Comparison of ENCODE assay signal across 11 cellular contexts in the genomic region with DNA sequence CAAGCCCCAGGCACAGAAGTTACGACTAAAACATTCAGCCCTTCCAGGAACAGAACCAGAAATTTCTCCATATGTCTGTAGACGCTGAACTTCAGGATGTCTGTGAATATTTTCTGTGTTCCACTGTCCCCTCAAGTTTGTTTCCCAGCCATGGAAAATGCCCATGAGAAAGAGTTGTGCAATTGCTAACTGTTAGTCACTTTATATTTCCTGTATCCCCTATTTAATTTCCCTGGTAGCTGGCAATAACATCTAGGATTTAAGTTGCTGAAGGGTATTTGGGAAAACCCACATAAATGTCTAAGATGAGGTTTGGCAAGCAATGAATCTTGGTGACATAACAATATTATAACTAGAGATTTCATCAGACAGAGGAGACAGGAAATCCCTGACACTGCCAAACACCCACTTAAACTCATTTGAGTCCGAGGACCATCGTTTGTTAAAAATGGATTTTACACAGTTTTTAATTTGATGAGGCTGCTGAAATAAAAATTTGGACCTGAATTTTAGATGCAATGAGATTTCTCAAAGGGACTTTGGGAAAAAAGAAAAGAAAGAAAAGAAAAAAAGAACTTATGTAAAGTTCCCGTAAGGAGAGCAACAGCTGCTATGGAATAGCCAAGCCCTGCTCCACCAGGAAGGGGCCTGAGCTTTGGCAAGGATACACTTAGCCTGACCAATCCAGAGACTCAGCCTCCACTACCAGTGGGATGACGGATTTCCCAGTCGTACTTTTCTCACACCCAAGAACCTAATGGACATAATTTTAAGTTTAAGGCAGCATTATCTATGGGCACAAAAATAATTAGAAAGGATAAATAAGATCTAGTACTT. TPM values are rescaled to one million over a fixed set of nuclear protein-coding genes. Genes with fewer than 3 reads are reported as not detected.
DNase-seq lines count a peak whose midpoint lies in the region; ATAC-seq and TF ChIP-seq lines count a peak whose summit lies in the region.
"Had no signal": no experiment of that assay in that cellular context is flagged by ENCODE, and none has a peak within 500 bp of the region (broad histone marks: within the 10 kb centered on the region; RNA-seq: fewer than 3 reads in every experiment).

No MANE protein-coding gene starts in this region.

- H3K4me1 ChIP-seq in left ventricle myocardium inferior: peaks cover 14% of the 10 kb centered on the region

- peak; percentile 96 for DNase-seq in HT1080 (ENCODE audit: low read depth)
- no peak for DNase-seq in activated naive CD8-positive, alpha-beta T cell treated with anti-CD3 and anti-CD28 coated beads for 36 hours
- DNase-seq in left ventricle myocardium inferior: peak; percentile 36
- peak; percentile 28 for DNase-seq in superior temporal gyrus (ENCODE audit: extremely low spot score)
- DNase-seq in NCI-H187 treated with DMSO at 0.1 percent for 48 hours (lab: John Stamatoyannopoulos, UW): no peak
- no peak for DNase-seq in activated effector memory CD4-positive, alpha-beta T cell treated with anti-CD3 and anti-CD28 coated beads, Interleukin-2, amount 50 U/mL, for 16 hours
- DNase-seq in activated naive CD4-positive, alpha-beta T cell treated with anti-CD3 and anti-CD28 coated beads, Interleukin-2, amount 50 U/mL, for 72 hours (ENCODE audit: low spot score in 2 of 2): no peak
- DNase-seq: SIG-M5 had no signal

- H3K27ac Mint-ChIP-seq in activated naive CD8-positive, alpha-beta T cell treated with anti-CD3 and anti-CD28 coated beads for 36 hours: peak overlapping the region; percentile 16
- no peak overlapping the region for H3K27ac Mint-ChIP-seq in activated naive CD4-positive, alpha-beta T cell treated with anti-CD3 and anti-CD28 coated beads, Interleukin-2, amount 50 U/mL, for 72 hours
- H3K27ac Mint-ChIP-seq: memory B cell had no signal

- H3K9me3 ChIP-seq in left ventricle myocardium inferior (replicated peaks): no peaks in the 10 kb centered on the region
- H3K9me3 ChIP-seq: adrenal gland had no signal

- TF ChIP-seq CTCF in left ventricle myocardium inferior (IDR thresholded peaks at IDR 0.05; ENCODE audit: borderline replicate concordance): no peak

- no peaks in the 10 kb centered on the region for H3K9me3 Mint-ChIP-seq in activated naive CD8-positive, alpha-beta T cell treated with anti-CD3 and anti-CD28 coated beads for 36 hours
- no peaks in the 10 kb centered on the region for H3K9me3 Mint-ChIP-seq in activated naive CD4-positive, alpha-beta T cell treated with anti-CD3 and anti-CD28 coated beads, Interleukin-2, amount 50 U/mL, for 72 hours

- peaks cover 15% of the 10 kb centered on the region for H3K4me1 Mint-ChIP-seq in activated naive CD8-positive, alpha-beta T cell treated with anti-CD3 and anti-CD28 coated beads for 36 hours
- H3K4me1 Mint-ChIP-seq: memory B cell had no signal

- H3K4me3 ChIP-seq in left ventricle myocardium inferior: peak overlapping the region; percentile 37
- H3K4me3 ChIP-seq: adrenal gland had no signal

- ATAC-seq in activated naive CD4-positive, alpha-beta T cell treated with anti-CD3 and anti-CD28 coated beads, Interleukin-2, amount 50 U/mL, for 72 hours: no peak
- ATAC-seq in HG02763 (IDR thresholded peaks at IDR 0.05; ENCODE audit: unreplicated experiment): no peak

- H3K27me3 Mint-ChIP-seq in activated naive CD8-positive, alpha-beta T cell treated with anti-CD3 and anti-CD28 coated beads for 36 hours: no peaks in the 10 kb centered on the region

- H3K27ac ChIP-seq in left ventricle myocardium inferior (replicated peaks): peak overlapping the region; percentile 83

- no peaks in the 10 kb centered on the region for H3K27me3 ChIP-seq in left ventricle myocardium inferior (ENCODE audit: low read depth)
- H3K27me3 ChIP-seq: adrenal gland had no signal

- H3K4me3 Mint-ChIP-seq in activated naive CD8-positive, alpha-beta T cell treated with anti-CD3 and anti-CD28 coated beads for 36 hours: no peak overlapping the region
- H3K4me3 Mint-ChIP-seq: memory B cell had no signal

- H3K36me3 Mint-ChIP-seq in activated naive CD8-positive, alpha-beta T cell treated with anti-CD3 and anti-CD28 coated beads for 36 hours: no peaks in the 10 kb centered on the region
- no peaks in the 10 kb centered on the region for H3K36me3 Mint-ChIP-seq in activated naive CD4-positive, alpha-beta T cell treated with anti-CD3 and anti-CD28 coated beads, Interleukin-2, amount 50 U/mL, for 72 hours

- H3K36me3 ChIP-seq in left ventricle myocardium inferior: no peaks in the 10 kb centered on the region
- H3K36me3 ChIP-seq: adrenal gland had no signal

- intact Hi-C loops in left ventricle myocardium inferior (cut with micrococcal nuclease): no loop called here

RNA-seq across cellular contexts. Expression of gene ERRFI1, which starts 21.8 kb away (rescaled TPM):
- 143 and 169 TPM in 2 replicates for total RNA-seq in HT1080 (2014; rRNA removed; shearing (Covaris generic))
- 293 and 378 TPM in 2 replicates for polyA plus RNA-seq in HT1080 (2015; cell fraction: cytosol; rRNA removed)
- polyA plus RNA-seq in HT1080 (2015; cell fraction: nucleus; rRNA removed): 266 and 294 TPM in 2 replicates
- total RNA-seq in activated naive CD8-positive, alpha-beta T cell treated with anti-CD3 and anti-CD28 coated beads for 36 hours: 1 to 10 TPM; 1.2 to 1.4 TPM
- total RNA-seq in left ventricle myocardium inferior: 10.8 TPM
- total RNA-seq in activated naive CD4-positive, alpha-beta T cell treated with anti-CD3 and anti-CD28 coated beads, Interleukin-2, amount 50 U/mL, for 72 hours: 1 to 10 TPM; 1.9 to 2.3 TPM

Comparison
In these comparisons a context has a peak if more than half of its experiments do, and no peak if none do; other contexts are left out.
1. DNase-seq: peak in HT1080 (single experiment), left ventricle myocardium inferior (single experiment) and superior temporal gyrus (single experiment); none in activated naive CD8-positive, alpha-beta T cell treated with anti-CD3 and anti-CD28 coated beads for 36 hours (single experiment), NCI-H187 treated with DMSO at 0.1 percent for 48 hours (single experiment), activated effector memory CD4-positive, alpha-beta T cell treated with anti-CD3 and anti-CD28 coated beads, Interleukin-2, amount 50 U/mL, for 16 hours (single experiment) and activated naive CD4-positive, alpha-beta T cell treated with anti-CD3 and anti-CD28 coated beads, Interleukin-2, amount 50 U/mL, for 72 hours (0 of 2).
2. RNA of gene ERRFI1, which starts 21.8 kb away (total RNA-seq): 143 to 169 TPM in HT1080; 10.8 TPM in left ventricle myocardium inferior (single experiment), 1.9 to 2.3 TPM in activated naive CD4-positive, alpha-beta T cell treated with anti-CD3 and anti-CD28 coated beads, Interleukin-2, amount 50 U/mL, for 72 hours and 1.2 to 1.4 TPM in activated naive CD8-positive, alpha-beta T cell treated with anti-CD3 and anti-CD28 coated beads for 36 hours; every median in the first group is over 10 times any median in the second.